ENCODE assay signal across 20 cellular contexts in genomic region chr6:36542041-36542440, GRCh38. TPM values are rescaled to one million over a fixed set of nuclear protein-coding genes. Genes with fewer than 3 reads are reported as not detected.
DNase-seq lines count a peak whose midpoint lies in the region; ATAC-seq and TF ChIP-seq lines count a peak whose summit lies in the region.
"Had no signal": no experiment of that assay in that cellular context is flagged by ENCODE, and none has a peak within 500 bp of the region (broad histone marks: within the 10 kb centered on the region; RNA-seq: fewer than 3 reads in every experiment).

No MANE protein-coding gene starts in this region.

- H3K4me3 ChIP-seq in Loucy (ENCODE audit: low read length, poor library complexity, severe bottlenecking) (peak overlapping the region; percentile 99), dorsolateral prefrontal cortex (no peak overlapping the region)
- no peak overlapping the region for H3K4me3 ChIP-seq in effector memory CD4-positive, alpha-beta T cell (ENCODE audit: insufficient read depth, low read depth, low read length, poor library complexity, severe bottlenecking)
- H3K4me3 ChIP-seq: prostate gland, thyroid gland had no signal

- no peaks in the 10 kb centered on the region for H3K9me2 ChIP-seq in Loucy (replicated peaks; ENCODE audit: low read depth, low read length)

- intact Hi-C loops in natural killer cell (cut with micrococcal nuclease) (no loop called here), dorsolateral prefrontal cortex (cut with DNase I) (loop anchor here in 1 of 2 donors (10.0 kb wide), 1 partner anchor 197 kb away; no protein-coding TSS in a partner anchor)

- H3K36me3 ChIP-seq in Loucy (ENCODE audit: insufficient read depth, low read length): peaks cover 26% of the 10 kb centered on the region
- peaks cover 45% of the 10 kb centered on the region for H3K36me3 ChIP-seq in effector memory CD4-positive, alpha-beta T cell (ENCODE audit: control insufficient read depth, insufficient read depth, low read length)
- H3K36me3 ChIP-seq: prostate gland had no signal

- peak overlapping the region; percentile 75 to 86 for H3K27ac Mint-ChIP-seq in natural killer cell
- H3K27ac Mint-ChIP-seq in natural killer cell treated with Interleukin-12 subunit alpha and Interleukin-12 subunit beta and Interleukin-15 and Interleukin-18, amount 100 ng/mL, for 72 hours: peak overlapping the region in 1 of 2 donors; percentile 72
- H3K27ac Mint-ChIP-seq: H9; nephron progenitor cell; stimulated activated naive B cell treated with anti-CD40 and anti-IgM and Interleukin-4, amounts not matched to agents 10 μg/mL and 1 μg/mL and 100 μg/mL, for 72 hours had no signal

- H2AFZ ChIP-seq in Loucy (ENCODE audit: low read length): no peak overlapping the region

- no peaks in the 10 kb centered on the region for H3K36me3 Mint-ChIP-seq in natural killer cell
- peaks cover 4% of the 10 kb centered on the region for H3K36me3 Mint-ChIP-seq in natural killer cell treated with Interleukin-12 subunit alpha and Interleukin-12 subunit beta and Interleukin-15 and Interleukin-18, amount 100 ng/mL, for 72 hours

- H3K4me1 ChIP-seq in Loucy (ENCODE audit: insufficient read depth, low read length, poor library complexity, severe bottlenecking): peaks cover 44% of the 10 kb centered on the region
- peaks cover 42% of the 10 kb centered on the region for H3K4me1 ChIP-seq in effector memory CD4-positive, alpha-beta T cell (ENCODE audit: control insufficient read depth, insufficient read depth, low read length, poor library complexity, severe bottlenecking)

- peaks cover 100% of the 10 kb centered on the region for H3K79me2 ChIP-seq in Loucy (ENCODE audit: insufficient read depth, low read length)

- TF ChIP-seq CTCF in natural killer cell (IDR thresholded peaks at IDR 0.05) (no peak), Loucy (conservative IDR thresholded peaks at IDR 0.05; ENCODE audit: low read length) (no peak), dorsolateral prefrontal cortex (IDR thresholded peaks at IDR 0.05 in 54 of 56, conservative IDR thresholded peaks at IDR 0.05 in 2 of 56; ENCODE audit: low read depth in 1 of 56, partially characterized antibody in 56 of 56) (no peak)

- peaks cover 5% of the 10 kb centered on the region for H3K27me3 ChIP-seq in Loucy (ENCODE audit: insufficient read depth, low read length, poor library complexity, severe bottlenecking)
- no peaks in the 10 kb centered on the region for H3K27me3 ChIP-seq in effector memory CD4-positive, alpha-beta T cell (replicated peaks; ENCODE audit: control insufficient read depth, insufficient read depth, low read length, poor library complexity, severe bottlenecking)
- no peaks in the 10 kb centered on the region for H3K27me3 ChIP-seq in dorsolateral prefrontal cortex
- H3K27me3 ChIP-seq: thyroid gland had no signal

- H3K27ac ChIP-seq in effector memory CD4-positive, alpha-beta T cell (ENCODE audit: insufficient read depth, low read length, poor library complexity, severe bottlenecking): peak overlapping the region; percentile 6
- H3K27ac ChIP-seq in dorsolateral prefrontal cortex: no peak overlapping the region
- H3K27ac ChIP-seq: prostate gland, thyroid gland had no signal

- peaks cover 77% of the 10 kb centered on the region for H4K20me1 ChIP-seq in Loucy (ENCODE audit: insufficient read depth, low read length, poor library complexity, severe bottlenecking)

- H3K9me3 Mint-ChIP-seq in natural killer cell: no peaks in the 10 kb centered on the region
- H3K9me3 Mint-ChIP-seq in natural killer cell treated with Interleukin-12 subunit alpha and Interleukin-12 subunit beta and Interleukin-15 and Interleukin-18, amount 100 ng/mL, for 72 hours: no peaks in the 10 kb centered on the region
- H3K9me3 Mint-ChIP-seq: activated naive CD4-positive, alpha-beta T cell treated with anti-CD3 and anti-CD28 coated beads, Interleukin-2, amount 50 U/mL, for 72 hours; nephron progenitor cell; stimulated activated naive B cell treated with anti-CD40 and anti-IgM and Interleukin-4, amounts not matched to agents 10 μg/mL and 1 μg/mL and 100 μg/mL, for 72 hours had no signal

- H3K4me3 Mint-ChIP-seq in natural killer cell: peak overlapping the region; percentile 78
- H3K4me3 Mint-ChIP-seq in natural killer cell treated with Interleukin-12 subunit alpha and Interleukin-12 subunit beta and Interleukin-15 and Interleukin-18, amount 100 ng/mL, for 72 hours: no peak overlapping the region
- H3K4me3 Mint-ChIP-seq: H9; nephron progenitor cell; stimulated activated naive B cell treated with anti-CD40 and anti-IgM and Interleukin-4, amounts not matched to agents 10 μg/mL and 1 μg/mL and 100 μg/mL, for 72 hours had no signal

- ATAC-seq in natural killer cell: no peak
- no peak for ATAC-seq in natural killer cell treated with Interleukin-12 subunit alpha and Interleukin-12 subunit beta and Interleukin-15 and Interleukin-18, amount 100 ng/mL, for 72 hours
- ATAC-seq in GM21526 (IDR thresholded peaks at IDR 0.05; ENCODE audit: low FRiP score, unreplicated experiment): no peak
- ATAC-seq: activated naive CD4-positive, alpha-beta T cell treated with anti-CD3 and anti-CD28 coated beads, Interleukin-2, amount 50 U/mL, for 72 hours; stimulated activated naive B cell treated with anti-CD40 and anti-IgM and Interleukin-4, amounts not matched to agents 10 μg/mL and 1 μg/mL and 100 μg/mL, for 72 hours had no signal

- H3K9ac ChIP-seq in Loucy (ENCODE audit: low read depth, low read length, poor library complexity, severe bottlenecking): peak overlapping the region; percentile 31

- H3F3A ChIP-seq in Loucy (ENCODE audit: low read depth): peaks cover 3% of the 10 kb centered on the region; the same call in 1 of the 2 replicates

- H3K4me2 ChIP-seq in Loucy (ENCODE audit: low read depth, low read length, poor library complexity, severe bottlenecking): peak overlapping the region; percentile 96

- no peaks in the 10 kb centered on the region for H3K9me3 ChIP-seq in Loucy (ENCODE audit: insufficient read depth, low read depth, low read length)
- no peaks in the 10 kb centered on the region for H3K9me3 ChIP-seq in effector memory CD4-positive, alpha-beta T cell (ENCODE audit: control insufficient read depth, low read length)
- H3K9me3 ChIP-seq: prostate gland, thyroid gland had no signal

- DNase-seq in natural killer cell (no peak), dorsolateral prefrontal cortex (no peak), germinal center (ENCODE audit: low spot score) (no peak)
- DNase-seq in natural killer cell treated with Interleukin-12 subunit alpha and Interleukin-12 subunit beta and Interleukin-15 and Interleukin-18, amount 100 ng/mL, for 72 hours (ENCODE audit: low spot score): no peak
- DNase-seq in effector memory CD4-positive, alpha-beta T cell: no peak
- DNase-seq: activated CD4-positive, alpha-beta T cell treated with anti-CD3 and anti-CD28 coated beads for 1 hour; activated CD8-positive, alpha-beta memory T cell treated with anti-CD3 and anti-CD28 coated beads, Interleukin-2, amount 50 U/mL, for 4 hours; Calu3; H9; Kasumi-1; NCI-H1092; NCI-H2029; nephron progenitor cell; stimulated activated CD4-positive, alpha-beta T cell treated with anti-CD3 and anti-CD28 coated beads, Interleukin-1b, Interleukin-23, amount 100 ng/mL, for 48 hours; stimulated activated naive B cell treated with anti-CD40 and anti-IgM and Interleukin-4, amounts not matched to agents 10 μg/mL and 1 μg/mL and 100 μg/mL, for 72 hours; thyroid gland had no signal

- peaks cover 57 to 70% of the 10 kb centered on the region in 2 donors for H3K4me1 Mint-ChIP-seq in natural killer cell
- H3K4me1 Mint-ChIP-seq in natural killer cell treated with Interleukin-12 subunit alpha and Interleukin-12 subunit beta and Interleukin-15 and Interleukin-18, amount 100 ng/mL, for 72 hours (ENCODE audit: low read depth in 2 of 2): peaks cover 32 to 33% of the 10 kb centered on the region in 2 donors

- H3K27me3 Mint-ChIP-seq in natural killer cell (ENCODE audit: low read depth in 2 of 2): no peaks in the 10 kb centered on the region
- H3K27me3 Mint-ChIP-seq in natural killer cell treated with Interleukin-12 subunit alpha and Interleukin-12 subunit beta and Interleukin-15 and Interleukin-18, amount 100 ng/mL, for 72 hours: no peaks in the 10 kb centered on the region
- H3K27me3 Mint-ChIP-seq: stimulated activated naive B cell treated with anti-CD40 and anti-IgM and Interleukin-4, amounts not matched to agents 10 μg/mL and 1 μg/mL and 100 μg/mL, for 72 hours had no signal

RNA-seq across cellular contexts. Expression of gene STK38, which starts 5.2 kb away (rescaled TPM):
- total RNA-seq in natural killer cell (100 to 1,000 TPM; 105 to 157 (median 126) TPM), dorsolateral prefrontal cortex (10 to 100 TPM in 106 of 120 experiments, 1 to 10 TPM in 14; 6.3 to 23.4 (median 13.6) TPM)
- total RNA-seq in natural killer cell treated with Interleukin-12 subunit alpha and Interleukin-12 subunit beta and Interleukin-15 and Interleukin-18, amount 100 ng/mL, for 72 hours: 10 to 100 TPM; 26.4 to 32.5 TPM

RNA-seq across cellular contexts. Expression of gene SRSF3, which starts 52.1 kb away (rescaled TPM):
- total RNA-seq in natural killer cell (100 to 1,000 TPM; 445 to 526 (median 447) TPM), dorsolateral prefrontal cortex (100 to 1,000 TPM; 108 to 194 (median 145) TPM)
- 100 to 1,000 TPM; 455 to 498 TPM for total RNA-seq in natural killer cell treated with Interleukin-12 subunit alpha and Interleukin-12 subunit beta and Interleukin-15 and Interleukin-18, amount 100 ng/mL, for 72 hours
